ENCODE assay signal across 1 cellular context in the genomic region with DNA sequence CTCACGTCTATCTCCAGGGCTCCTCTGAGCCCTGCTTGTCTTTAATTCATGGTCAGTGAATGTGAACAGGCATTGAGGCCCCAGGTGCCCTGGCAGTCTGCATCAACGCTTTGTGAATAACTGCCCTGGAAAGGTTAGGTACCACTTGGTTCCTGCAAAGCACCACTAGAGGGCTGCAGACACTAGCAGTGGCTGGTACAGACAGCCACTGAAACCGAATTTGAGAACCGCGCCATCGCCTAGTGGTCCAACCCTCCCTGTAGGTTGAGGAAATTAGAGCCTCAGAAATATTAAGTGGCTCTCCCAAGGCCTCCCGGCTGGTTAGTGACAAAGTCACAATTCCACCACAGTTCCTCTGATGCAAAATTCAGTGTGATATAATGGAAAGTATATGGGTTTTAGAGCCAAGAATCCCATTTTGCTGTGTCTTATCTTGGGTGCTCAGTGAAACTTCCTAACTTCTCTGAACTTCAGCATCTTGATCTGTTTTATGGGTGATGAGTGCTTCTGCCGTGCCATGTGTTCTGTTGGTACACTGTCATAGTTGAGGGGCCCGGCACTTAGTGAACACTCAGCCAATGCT.
A peak's percentile ranks its signal among the peaks of the same experiment; 100 is the strongest.
TF ChIP-seq lines count a peak whose summit lies in the region.

No MANE protein-coding gene starts in this region.

TF ChIP-seq in K562, 482 proteins besides CTCF, POLR2A, EP300 and RAD21 (continued from another document):
- TF ChIP-seq, protein P1, sequence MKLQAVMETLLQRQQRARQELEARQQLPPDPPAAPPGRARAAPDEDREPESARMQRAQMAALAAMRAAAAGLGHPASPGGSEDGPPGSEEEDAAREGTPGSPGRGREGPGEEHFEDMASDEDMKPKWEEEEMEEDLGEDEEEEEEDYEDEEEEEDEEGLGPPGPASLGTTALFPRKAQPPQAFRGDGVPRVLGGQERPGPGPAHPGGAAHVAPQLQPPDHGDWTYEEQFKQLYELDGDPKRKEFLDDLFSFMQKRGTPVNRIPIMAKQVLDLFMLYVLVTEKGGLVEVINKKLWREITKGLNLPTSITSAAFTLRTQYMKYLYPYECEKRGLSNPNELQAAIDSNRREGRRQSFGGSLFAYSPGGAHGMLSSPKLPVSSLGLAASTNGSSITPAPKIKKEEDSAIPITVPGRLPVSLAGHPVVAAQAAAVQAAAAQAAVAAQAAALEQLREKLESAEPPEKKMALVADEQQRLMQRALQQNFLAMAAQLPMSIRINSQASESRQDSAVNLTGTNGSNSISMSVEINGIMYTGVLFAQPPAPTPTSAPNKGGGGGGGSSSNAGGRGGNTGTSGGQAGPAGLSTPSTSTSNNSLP (IDR thresholded peaks at IDR 0.05; ENCODE audit: borderline replicate concordance, low read depth, low read length), result no peak
- TF ChIP-seq FOXJ3 (CRISPR knock-in tag; IDR thresholded peaks at IDR 0.05) (no peak), L3MBTL2 (IDR thresholded peaks at IDR 0.05) (no peak), CREM (IDR thresholded peaks at IDR 0.05; ENCODE audit: low read depth) (no peak), ZNF778 (CRISPR knock-in tag; IDR thresholded peaks at IDR 0.05) (no peak), ZSCAN32 (CRISPR knock-in tag; IDR thresholded peaks at IDR 0.05) (no peak), KLF16 (IDR thresholded peaks at IDR 0.05) (peak; percentile 23; the same call in 1 of the 2 replicates), FOXM1 (IDR thresholded peaks at IDR 0.05; ENCODE audit: low read depth) (no peak), FOXM1 (CRISPR knock-in tag; IDR thresholded peaks at IDR 0.05; ENCODE audit: low read depth) (no peak), CTBP1 (IDR thresholded peaks at IDR 0.05; ENCODE audit: borderline replicate concordance) (no peak), ZSCAN29 (IDR thresholded peaks at IDR 0.05) (peak; percentile 67; the same call in 1 of the 2 replicates), STAG1 (CRISPR knock-in tag; IDR thresholded peaks at IDR 0.05; ENCODE audit: borderline replicate concordance) (peak; percentile 55; the same call in 1 of the 2 replicates), SRF (CRISPR knock-in tag; IDR thresholded peaks at IDR 0.05) (no peak), XRCC5 (IDR thresholded peaks at IDR 0.05; ENCODE audit: low read depth, low read length) (0 out of 2 replicates have a peak, but pooled peaks have one; percentile 50), SRSF9 (IDR thresholded peaks at IDR 0.05; ENCODE audit: borderline replicate concordance, low read depth, low read length) (no peak), ZNF696 (CRISPR knock-in tag; conservative IDR thresholded peaks at IDR 0.05) (no peak), SMC3 (conservative IDR thresholded peaks at IDR 0.05; ENCODE audit: insufficient read depth, low read depth, low read length) (peak; percentile 71), EP400 (IDR thresholded peaks at IDR 0.05) (no peak), TBL1XR1 (IDR thresholded peaks at IDR 0.05; ENCODE audit: low read length in 2 of 2) (no peak), ZNF212 (CRISPR knock-in tag; IDR thresholded peaks at IDR 0.05) (no peak)
- TF ChIP-seq, protein P2, sequence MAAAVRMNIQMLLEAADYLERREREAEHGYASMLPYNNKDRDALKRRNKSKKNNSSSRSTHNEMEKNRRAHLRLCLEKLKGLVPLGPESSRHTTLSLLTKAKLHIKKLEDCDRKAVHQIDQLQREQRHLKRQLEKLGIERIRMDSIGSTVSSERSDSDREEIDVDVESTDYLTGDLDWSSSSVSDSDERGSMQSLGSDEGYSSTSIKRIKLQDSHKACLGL (CRISPR knock-in tag; IDR thresholded peaks at IDR 0.05; ENCODE audit: borderline replicate concordance, poor library complexity, severe bottlenecking), result no peak
- TF ChIP-seq, protein P3, sequence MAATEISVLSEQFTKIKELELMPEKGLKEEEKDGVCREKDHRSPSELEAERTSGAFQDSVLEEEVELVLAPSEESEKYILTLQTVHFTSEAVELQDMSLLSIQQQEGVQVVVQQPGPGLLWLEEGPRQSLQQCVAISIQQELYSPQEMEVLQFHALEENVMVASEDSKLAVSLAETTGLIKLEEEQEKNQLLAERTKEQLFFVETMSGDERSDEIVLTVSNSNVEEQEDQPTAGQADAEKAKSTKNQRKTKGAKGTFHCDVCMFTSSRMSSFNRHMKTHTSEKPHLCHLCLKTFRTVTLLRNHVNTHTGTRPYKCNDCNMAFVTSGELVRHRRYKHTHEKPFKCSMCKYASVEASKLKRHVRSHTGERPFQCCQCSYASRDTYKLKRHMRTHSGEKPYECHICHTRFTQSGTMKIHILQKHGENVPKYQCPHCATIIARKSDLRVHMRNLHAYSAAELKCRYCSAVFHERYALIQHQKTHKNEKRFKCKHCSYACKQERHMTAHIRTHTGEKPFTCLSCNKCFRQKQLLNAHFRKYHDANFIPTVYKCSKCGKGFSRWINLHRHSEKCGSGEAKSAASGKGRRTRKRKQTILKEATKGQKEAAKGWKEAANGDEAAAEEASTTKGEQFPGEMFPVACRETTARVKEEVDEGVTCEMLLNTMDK (IDR thresholded peaks at IDR 0.05; ENCODE audit: borderline replicate concordance, insufficient read depth, low read depth, low read length, poor library complexity, severe bottlenecking), result peak; percentile 19
- TF ChIP-seq, protein P4, sequence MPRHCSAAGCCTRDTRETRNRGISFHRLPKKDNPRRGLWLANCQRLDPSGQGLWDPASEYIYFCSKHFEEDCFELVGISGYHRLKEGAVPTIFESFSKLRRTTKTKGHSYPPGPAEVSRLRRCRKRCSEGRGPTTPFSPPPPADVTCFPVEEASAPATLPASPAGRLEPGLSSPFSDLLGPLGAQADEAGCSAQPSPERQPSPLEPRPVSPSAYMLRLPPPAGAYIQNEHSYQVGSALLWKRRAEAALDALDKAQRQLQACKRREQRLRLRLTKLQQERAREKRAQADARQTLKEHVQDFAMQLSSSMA (CRISPR knock-in tag; IDR thresholded peaks at IDR 0.05), result no peak
- TF ChIP-seq, protein P5, sequence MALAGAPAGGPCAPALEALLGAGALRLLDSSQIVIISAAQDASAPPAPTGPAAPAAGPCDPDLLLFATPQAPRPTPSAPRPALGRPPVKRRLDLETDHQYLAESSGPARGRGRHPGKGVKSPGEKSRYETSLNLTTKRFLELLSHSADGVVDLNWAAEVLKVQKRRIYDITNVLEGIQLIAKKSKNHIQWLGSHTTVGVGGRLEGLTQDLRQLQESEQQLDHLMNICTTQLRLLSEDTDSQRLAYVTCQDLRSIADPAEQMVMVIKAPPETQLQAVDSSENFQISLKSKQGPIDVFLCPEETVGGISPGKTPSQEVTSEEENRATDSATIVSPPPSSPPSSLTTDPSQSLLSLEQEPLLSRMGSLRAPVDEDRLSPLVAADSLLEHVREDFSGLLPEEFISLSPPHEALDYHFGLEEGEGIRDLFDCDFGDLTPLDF (CRISPR knock-in tag; IDR thresholded peaks at IDR 0.05), result no peak
- TF ChIP-seq, protein P6, sequence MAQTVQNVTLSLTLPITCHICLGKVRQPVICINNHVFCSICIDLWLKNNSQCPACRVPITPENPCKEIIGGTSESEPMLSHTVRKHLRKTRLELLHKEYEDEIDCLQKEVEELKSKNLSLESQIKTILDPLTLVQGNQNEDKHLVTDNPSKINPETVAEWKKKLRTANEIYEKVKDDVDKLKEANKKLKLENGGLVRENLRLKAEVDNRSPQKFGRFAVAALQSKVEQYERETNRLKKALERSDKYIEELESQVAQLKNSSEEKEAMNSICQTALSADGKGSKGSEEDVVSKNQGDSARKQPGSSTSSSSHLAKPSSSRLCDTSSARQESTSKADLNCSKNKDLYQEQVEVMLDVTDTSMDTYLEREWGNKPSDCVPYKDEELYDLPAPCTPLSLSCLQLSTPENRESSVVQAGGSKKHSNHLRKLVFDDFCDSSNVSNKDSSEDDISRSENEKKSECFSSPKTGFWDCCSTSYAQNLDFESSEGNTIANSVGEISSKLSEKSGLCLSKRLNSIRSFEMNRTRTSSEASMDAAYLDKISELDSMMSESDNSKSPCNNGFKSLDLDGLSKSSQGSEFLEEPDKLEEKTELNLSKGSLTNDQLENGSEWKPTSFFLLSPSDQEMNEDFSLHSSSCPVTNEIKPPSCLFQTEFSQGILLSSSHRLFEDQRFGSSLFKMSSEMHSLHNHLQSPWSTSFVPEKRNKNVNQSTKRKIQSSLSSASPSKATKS (CRISPR knock-in tag; IDR thresholded peaks at IDR 0.05), result no peak
